ENCODE assay signal across 27 cellular contexts in the genomic region with DNA sequence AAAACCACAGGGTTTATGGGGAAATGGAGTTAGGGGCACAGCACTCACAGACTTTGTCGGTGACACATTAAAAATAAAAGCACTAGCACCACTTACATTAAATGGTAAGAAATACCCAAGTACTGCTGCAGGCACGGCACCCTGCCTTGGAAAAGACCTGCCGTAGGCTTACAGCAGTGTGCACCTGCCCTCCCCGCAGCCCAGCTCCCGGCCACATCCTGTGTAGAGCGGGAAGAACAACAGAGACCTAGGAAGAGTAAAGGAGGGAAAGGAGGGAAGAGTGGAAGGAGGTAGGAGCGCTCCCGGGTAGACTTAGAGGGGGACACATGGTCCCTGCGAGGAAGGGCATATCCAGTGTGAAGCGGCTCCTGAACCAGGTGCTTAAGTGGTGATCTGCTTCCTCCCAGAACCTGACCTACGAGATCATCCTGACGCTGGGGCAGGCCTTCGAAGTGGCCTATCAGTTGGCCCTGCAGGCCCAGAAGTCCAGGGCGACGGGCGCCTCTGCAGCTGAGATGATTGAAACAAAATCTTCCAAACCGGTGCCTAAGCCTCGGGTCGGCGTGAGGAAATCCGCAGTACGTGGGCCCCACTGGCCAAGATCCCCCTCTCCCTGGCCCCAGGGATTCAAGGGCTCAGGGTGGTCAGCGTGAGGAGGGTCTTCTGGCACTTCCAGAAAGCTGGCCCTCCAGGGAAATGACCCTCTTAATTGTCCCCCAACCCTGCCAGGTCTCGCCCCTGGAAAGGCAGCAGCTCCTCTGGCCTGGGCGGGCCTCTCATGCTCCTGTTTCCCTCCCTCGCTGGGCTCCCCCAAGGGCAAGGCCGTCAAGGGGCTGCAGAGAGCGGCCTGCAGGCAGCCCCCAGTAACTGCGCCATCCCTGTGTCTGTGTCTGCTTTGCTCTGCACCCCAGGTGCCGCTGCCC. TPM values are rescaled to one million over a fixed set of nuclear protein-coding genes. Genes with fewer than 3 reads are reported as not detected.
DNase-seq lines count a peak whose midpoint lies in the region; FAIRE-seq and TF ChIP-seq lines count a peak whose summit lies in the region.
"Had no signal": no experiment of that assay in that cellular context is flagged by ENCODE, and none has a peak within 500 bp of the region (broad histone marks: within the 10 kb centered on the region; RNA-seq: fewer than 3 reads in every experiment).

No MANE protein-coding gene starts in this region.

- peaks cover 0 to 74% (median 52%) of the 10 kb centered on the region in 4 donors for H3K4me1 ChIP-seq in sigmoid colon

- TF ChIP-seq POLR2A in GM12891 (IDR thresholded peaks at IDR 0.05; ENCODE audit: low read depth, low read length), result no peak
- TF ChIP-seq POLR2A in sigmoid colon (IDR thresholded peaks at IDR 0.05), result no peak

- DNase-seq in GM12891 (ENCODE audit: insufficient read length, low spot score) (peak; percentile 5), H7 (peak; percentile 56), hepatic stellate cell (ENCODE audit: low spot score) (peak; percentile 2), sigmoid colon (peak; percentile 58), GM19240 (ENCODE audit: insufficient read length, low spot score) (no peak), cerebellar cortex (ENCODE audit: low spot score) (no peak), HT-29 (ENCODE audit: low spot score) (no peak)
- DNase-seq: activated CD4-positive, alpha-beta T cell treated with anti-CD3 and anti-CD28 coated beads, Interleukin-2, amount 50 U/mL, for 48 hours; CD4-positive, alpha-beta memory T cell; DMS 273 treated with DMSO at 0.1 percent for 48 hours; heart right ventricle; immature natural killer cell; left ventricle myocardium inferior; NCI-H1105; NCI-H2029 treated with DMSO at 0.1 percent for 48 hours; NCI-H2227 treated with DMSO at 0.1 percent for 48 hours; stimulated activated naive CD4-positive, alpha-beta T cell treated with Interleukin-2 at 50 U/mL for 16 hours; T-helper 1 cell; thyroid gland had no signal

- H3K27me3 ChIP-seq in H7 (ENCODE audit: control insufficient read depth, insufficient read depth, low read length) (no peaks in the 10 kb centered on the region), sigmoid colon (no peaks in the 10 kb centered on the region)
- H3K27me3 ChIP-seq: heart right ventricle, right lobe of liver, SJCRH30, thyroid gland had no signal

- FAIRE-seq in GM12891 (lab: Jason Lieb, UNC), result no peak
- FAIRE-seq: RCC 7860 had no signal

- no peak overlapping the region for H3K4me3 ChIP-seq in H7 (ENCODE audit: insufficient read depth, low read depth, low read length)
- H3K4me3 ChIP-seq in sigmoid colon, result no peak overlapping the region
- H3K4me3 ChIP-seq: heart right ventricle, left ventricle myocardium inferior, right lobe of liver, SJCRH30, thyroid gland had no signal

- 96% methylated on average over 30 of the region's 30 CpGs for WGBS in sigmoid colon, 2 donors

- TF ChIP-seq EP300 in sigmoid colon (IDR thresholded peaks at IDR 0.05), result no peak

- intact Hi-C loops in sigmoid colon (cut with DNase I), result no loop called here

- no peaks in the 10 kb centered on the region for H3K9me3 ChIP-seq in sigmoid colon
- H3K9me3 ChIP-seq: heart right ventricle, left ventricle myocardium inferior, right lobe of liver, SJCRH30, thyroid gland had no signal

- peak overlapping the region; percentile 67 to 82 (median 78) for H3K27ac ChIP-seq in sigmoid colon
- H3K27ac ChIP-seq: epithelial cell of prostate, heart right ventricle, right lobe of liver, SJCRH30, thyroid gland had no signal

- no peak for TF ChIP-seq CTCF in sigmoid colon (IDR thresholded peaks at IDR 0.05)

- H3K36me3 ChIP-seq in H7 (replicated peaks; ENCODE audit: control insufficient read depth, insufficient read depth, low read length) (peaks cover 14% of the 10 kb centered on the region), sigmoid colon (peaks cover 65 to 88% (median 81%) of the 10 kb centered on the region in 4 donors)

TF ChIP-seq in GM12891, 5 proteins besides CTCF, POLR2A, EP300 and RAD21:
- no peak for TF ChIP-seq TAF1 (IDR thresholded peaks at IDR 0.05; ENCODE audit: low read depth, low read length)
- no peak for TF ChIP-seq POU2F2 (IDR thresholded peaks at IDR 0.05; ENCODE audit: low read depth, low read length)
- TF ChIP-seq POLR2AphosphoS5 (IDR thresholded peaks at IDR 0.05; ENCODE audit: low read depth, low read length), result no peak
- TF ChIP-seq SPI1 (IDR thresholded peaks at IDR 0.05; ENCODE audit: low read depth, low read length), result no peak
- no peak for TF ChIP-seq PAX5 (IDR thresholded peaks at IDR 0.05; ENCODE audit: insufficient read depth, low read length, severe bottlenecking)
TF ChIP-seq in GM12891: peak in this region for 0.

RNA-seq across cellular contexts. Expression of a gene that starts 55.5 kb away (rescaled TPM):
- polyA plus RNA-seq in GM12891 (2012; ENCODE audit: low read depth, missing spikeins), result 0.23 TPM
- 0.31 TPM in 1 of 2 replicates, not detected in the other for total RNA-seq in H7 (2014; rRNA removed; shearing (Covaris generic))
- total RNA-seq in sigmoid colon, result under 1 TPM in 1 of 4 donors, not detected in 3; 0.66 TPM
- polyA plus RNA-seq in sigmoid colon, result not detected
- not detected in 2 replicates for total RNA-seq in HT-29 (2014; rRNA removed; shearing (Covaris generic))
- total RNA-seq: CD4-positive, alpha-beta memory T cell; cerebellum; heart right ventricle; left ventricle myocardium inferior; M059J; posterior vena cava; SJCRH30 had no signal
- polyA plus RNA-seq: CD4-positive, alpha-beta memory T cell; immature natural killer cell; neural cell had no signal

Comparison
In these comparisons a context has a peak if more than half of its experiments do, and no peak if none do; other contexts are left out.
1. DNase-seq: peak in GM12891 (single experiment), H7 (single experiment), hepatic stellate cell (single experiment) and sigmoid colon (single experiment); none in GM19240 (single experiment), cerebellar cortex (single experiment) and HT-29 (single experiment).